In genomic region chr4:82382756-82383155, GRCh38 we compare ENCODE assay signal across 23 cellular contexts. TPM values are rescaled to one million over a fixed set of nuclear protein-coding genes. Genes with fewer than 3 reads are reported as not detected.
A peak's percentile ranks its signal among the peaks of the same experiment; 100 is the strongest.
DNase-seq lines count a peak whose midpoint lies in the region; ATAC-seq, FAIRE-seq and TF ChIP-seq lines count a peak whose summit lies in the region.
"Had no signal": no experiment of that assay in that cellular context is flagged by ENCODE, and none has a peak within 500 bp of the region (broad histone marks: within the 10 kb centered on the region; RNA-seq: fewer than 3 reads in every experiment).

No MANE protein-coding gene starts in this region.

- intact Hi-C loops in right cardiac atrium (cut with DNase I) = no loop called here
- intact Hi-C loops in K562 (cut with micrococcal nuclease) = no loop called here

- H3K27ac Mint-ChIP-seq in stimulated activated naive B cell treated with anti-CD40 and anti-IgM and Interleukin-4, amounts not matched to agents 10 μg/mL and 1 μg/mL and 100 μg/mL, for 72 hours = peak overlapping the region; percentile 21
- H3K27ac Mint-ChIP-seq: CD4-positive, alpha-beta T cell; HFFc6 had no signal

- H2AFZ ChIP-seq in K562 (ENCODE audit: low read depth, low read length) (no peak overlapping the region), keratinocyte (ENCODE audit: control insufficient read depth, low read length) (no peak overlapping the region)

- 55% methylated on average over 2 of the region's 2 CpGs for WGBS in right cardiac atrium
- WGBS in K562 (ENCODE audit: insufficient coverage, low coverage, missing lambda C conversion rate) = 32% methylated on average over 2 of the region's 2 CpGs

- no peak for ATAC-seq in right cardiac atrium
- ATAC-seq in K562 = no peak
- peak; percentile 46 to 51 for ATAC-seq in stimulated activated naive B cell treated with anti-CD40 and anti-IgM and Interleukin-4, amounts not matched to agents 10 μg/mL and 1 μg/mL and 100 μg/mL, for 72 hours (replicated peaks)
- no peak for ATAC-seq in GM18861 (IDR thresholded peaks at IDR 0.05; ENCODE audit: unreplicated experiment)
- ATAC-seq: HCT116 had no signal

- H3K36me3 ChIP-seq in right atrium auricular region (no peaks in the 10 kb centered on the region), K562 (ENCODE audit: control insufficient read depth, insufficient read depth, low read length) (no peaks in the 10 kb centered on the region), keratinocyte (ENCODE audit: control insufficient read depth in 2 of 2, extremely low read depth in 1 of 2, insufficient read depth in 2 of 2, low read length in 2 of 2) (no peaks in the 10 kb centered on the region), SJCRH30 (no peaks in the 10 kb centered on the region)

- H3K9me3 ChIP-seq in right cardiac atrium (ENCODE audit: control insufficient read depth, low read length) (no peaks in the 10 kb centered on the region), right atrium auricular region (no peaks in the 10 kb centered on the region), K562 (replicated peaks; ENCODE audit: control insufficient read depth, insufficient read depth, low read depth, low read length) (no peaks in the 10 kb centered on the region), keratinocyte (ENCODE audit: control insufficient read depth, low read depth, low read length) (no peaks in the 10 kb centered on the region), SJCRH30 (replicated peaks) (peaks cover 11% of the 10 kb centered on the region)
- H3K9me3 ChIP-seq: Caco-2 had no signal

- no peaks in the 10 kb centered on the region for H4K20me1 ChIP-seq in K562 (replicated peaks; ENCODE audit: control insufficient read depth, insufficient read depth, low read length)
- H4K20me1 ChIP-seq in keratinocyte (ENCODE audit: control insufficient read depth, extremely low read depth, insufficient read depth, low read length) = no peaks in the 10 kb centered on the region

- TF ChIP-seq EP300 in K562 (IDR thresholded peaks at IDR 0.05; ENCODE audit: low read length) = no peak

- no TSS peak for BruUV-seq in K562 (replicated peaks; lab: Mats Ljungman, UMichigan)

- no peaks in the 10 kb centered on the region for H3K27me3 ChIP-seq in right cardiac atrium (ENCODE audit: control insufficient read depth, insufficient read depth)
- no peaks in the 10 kb centered on the region for H3K27me3 ChIP-seq in right atrium auricular region
- no peaks in the 10 kb centered on the region for H3K27me3 ChIP-seq in K562 (ENCODE audit: control insufficient read depth in 2 of 2, insufficient read depth in 2 of 2, low read length in 2 of 2)
- no peaks in the 10 kb centered on the region for H3K27me3 ChIP-seq in keratinocyte (ENCODE audit: control insufficient read depth, extremely low read depth, insufficient read depth, low read length)
- H3K27me3 ChIP-seq in SJCRH30 = no peaks in the 10 kb centered on the region; the same call in 1 of the 2 replicates

- CTCF ChIA-PET in K562 (lab: Yijun Ruan, JAX; ENCODE audit: low intra/inter-chr PET ratio) = no interaction called here

- TF ChIP-seq CTCF in right atrium auricular region (IDR thresholded peaks at IDR 0.05) (no peak), K562 (IDR thresholded peaks at IDR 0.05 in 2 of 3, conservative IDR thresholded peaks at IDR 0.05 in 1 of 3; ENCODE audit: insufficient read depth in 2 of 3, low read depth in 1 of 3, low read length in 3 of 3) (no peak), keratinocyte (optimal IDR thresholded peaks at IDR 0.05 in 1 of 3, IDR thresholded peaks at IDR 0.05 in 1 of 3, conservative IDR thresholded peaks at IDR 0.05 in 1 of 3; ENCODE audit: extremely low read depth in 1 of 3, insufficient read depth in 2 of 3, low read length in 3 of 3) (no peak)

- H3K79me2 ChIP-seq in K562 (ENCODE audit: control insufficient read depth, insufficient read depth, low read length) (no peaks in the 10 kb centered on the region), keratinocyte (ENCODE audit: control insufficient read depth, insufficient read depth, low read length) (no peaks in the 10 kb centered on the region)

- H3K4me3 Mint-ChIP-seq in stimulated activated naive B cell treated with anti-CD40 and anti-IgM and Interleukin-4, amounts not matched to agents 10 μg/mL and 1 μg/mL and 100 μg/mL, for 72 hours = no peak overlapping the region
- H3K4me3 Mint-ChIP-seq: CD4-positive, alpha-beta T cell; HFFc6 had no signal

- in situ Hi-C loops in K562 (cut with MboI) = no loop called here

- H3K9me3 Mint-ChIP-seq in stimulated activated naive B cell treated with anti-CD40 and anti-IgM and Interleukin-4, amounts not matched to agents 10 μg/mL and 1 μg/mL and 100 μg/mL, for 72 hours = peaks cover 6 to 9% of the 10 kb centered on the region in 2 donors
- H3K9me3 Mint-ChIP-seq: CD4-positive, alpha-beta T cell; HFFc6 had no signal

- no peaks in the 10 kb centered on the region for H3K9me1 ChIP-seq in K562 (ENCODE audit: control insufficient read depth, insufficient read depth, low read length)
- H3K9me1 ChIP-seq in keratinocyte (ENCODE audit: control insufficient read depth, extremely low read depth, insufficient read depth, low read length) = no peaks in the 10 kb centered on the region

- H3K9ac ChIP-seq in K562 (ENCODE audit: insufficient read depth in 1 of 2, low read depth in 2 of 2, low read length in 2 of 2) (no peak overlapping the region), keratinocyte (ENCODE audit: control insufficient read depth, extremely low read depth, insufficient read depth, low read length) (no peak overlapping the region)

- H3K36me3 Mint-ChIP-seq in stimulated activated naive B cell treated with anti-CD40 and anti-IgM and Interleukin-4, amounts not matched to agents 10 μg/mL and 1 μg/mL and 100 μg/mL, for 72 hours = peaks cover 21 to 33% of the 10 kb centered on the region in 2 donors

- H3K4me1 ChIP-seq in right cardiac atrium (ENCODE audit: control insufficient read depth, insufficient read depth, low read length) (peaks cover 6% of the 10 kb centered on the region), right atrium auricular region (peaks cover 0 to 20% of the 10 kb centered on the region in 2 donors), K562 (replicated peaks in 1 of 2; ENCODE audit: control insufficient read depth in 2 of 2, insufficient read depth in 2 of 2, low read length in 2 of 2) (peaks cover 0 to 5% of the 10 kb centered on the region in 2 experiments; a peak in 2 of 5 replicates), keratinocyte (ENCODE audit: control insufficient read depth, extremely low read depth, insufficient read depth, low read length) (peaks cover 12% of the 10 kb centered on the region), SJCRH30 (no peaks in the 10 kb centered on the region)
- H3K4me1 ChIP-seq: Caco-2 had no signal

- DNase-seq in right cardiac atrium (no peak), right atrium auricular region (ENCODE audit: low spot score) (no peak), K562 (ENCODE audit: extremely low read depth in 1 of 4, low spot score in 3 of 4) (no peak), keratinocyte (ENCODE audit: low read depth, low spot score) (no peak), SJCRH30 (no peak), NCI-H446 treated with DMSO at 0.1 percent for 48 hours (lab: John Stamatoyannopoulos, UW) (no peak)
- DNase-seq in stimulated activated naive B cell treated with anti-CD40 and anti-IgM and Interleukin-4, amounts not matched to agents 10 μg/mL and 1 μg/mL and 100 μg/mL, for 72 hours = no peak
- DNase-seq: ACHN; Caco-2; CD4-positive, alpha-beta T cell; GOT3; H7; HFFc6; IMR-90 had no signal

- TF ChIP-seq POLR2A in K562 (conservative IDR thresholded peaks at IDR 0.05) = no peak

- H3K27ac ChIP-seq in right cardiac atrium (ENCODE audit: low read length) (peak overlapping the region; percentile 42), right atrium auricular region (peak overlapping the region in 1 of 2 donors; percentile 63), K562 (ENCODE audit: extremely low read depth, low read depth, low read length) (no peak overlapping the region), keratinocyte (ENCODE audit: control insufficient read depth, insufficient read depth, low read length) (no peak overlapping the region), SJCRH30 (no peak overlapping the region)
- H3K27ac ChIP-seq: C4-2B had no signal

- POLR2A ChIA-PET in K562 (lab: Yijun Ruan, JAX) = interaction anchor here (1.7 kb wide), 1 partner anchor 9 kb away, joined by 8 read pairs; the partner anchor contains the start of gene HNRNPD

- no peak for TF ChIP-seq RAD21 in K562 (CRISPR knock-in tag; conservative IDR thresholded peaks at IDR 0.05 in 1 of 2, IDR thresholded peaks at IDR 0.05 in 1 of 2)

- H3K4me3 ChIP-seq in right cardiac atrium (ENCODE audit: low read length) = no peak overlapping the region
- H3K4me3 ChIP-seq in right atrium auricular region = no peak overlapping the region
- H3K4me3 ChIP-seq in K562 = no peak overlapping the region
- H3K4me3 ChIP-seq in keratinocyte (ENCODE audit: control insufficient read depth in 2 of 3, extremely low read depth in 1 of 3, insufficient read depth in 2 of 3, low read depth in 1 of 3, low read length in 3 of 3) = no peak overlapping the region
- no peak overlapping the region for H3K4me3 ChIP-seq in SJCRH30

- H3K4me1 Mint-ChIP-seq in stimulated activated naive B cell treated with anti-CD40 and anti-IgM and Interleukin-4, amounts not matched to agents 10 μg/mL and 1 μg/mL and 100 μg/mL, for 72 hours = peaks cover 9 to 16% of the 10 kb centered on the region in 2 donors

- H3K4me2 ChIP-seq in K562 (ENCODE audit: insufficient read depth, low read length) (no peak overlapping the region), keratinocyte (ENCODE audit: control insufficient read depth, extremely low read depth, insufficient read depth, low read depth, low read length) (no peak overlapping the region)

- FAIRE-seq in K562 (lab: Jason Lieb, UNC) (no peak), keratinocyte (lab: Jason Lieb, UNC) (peak; percentile 55)
- FAIRE-seq: A204.1, D721Med, G401.6, GM12891, GM18507, HTR-8/SVneo had no signal

- no peaks in the 10 kb centered on the region for H3K27me3 Mint-ChIP-seq in stimulated activated naive B cell treated with anti-CD40 and anti-IgM and Interleukin-4, amounts not matched to agents 10 μg/mL and 1 μg/mL and 100 μg/mL, for 72 hours
- H3K27me3 Mint-ChIP-seq: CD4-positive, alpha-beta T cell had no signal

- dilution Hi-C loops in keratinocyte (cut with MboI; ENCODE audit: extremely low pct_ligation_motif_present, low sequenced_read_pairs) = no loop called here

RNA-seq across cellular contexts. Expression of gene HNRNPD, which starts 9.0 kb away (rescaled TPM):
- total RNA-seq in right cardiac atrium (100 to 1,000 TPM; 128 to 141 (median 135) TPM), right atrium auricular region (10 to 100 TPM; 45.7 to 48.7 TPM), K562 (2014; rRNA removed) (157 and 160 TPM in 2 replicates), K562 (2014; rRNA removed; fragmentation: Illumina TruSeq; extraction: Trizol) (98.8 and 120 TPM in 2 replicates), K562 (2015; rRNA removed; fragmentation: Illumina TruSeq; extraction: Trizol) (135 and 147 TPM in 2 replicates), K562 (2021) (346 and 422 TPM in 2 replicates)
- polyA plus RNA-seq in right cardiac atrium (141 TPM), K562 (2011; rRNA removed) (92.4 and 129 TPM in 2 replicates), K562 (2014; fragmentation: Illumina TruSeq; extraction: Trizol) (851 and 955 TPM in 2 replicates), K562 (2014; fragmentation: Nextera tagmentation; extraction: Ambion mirVana) (100 to 1,000 TPM; 152 to 187 TPM), K562 (2014; rRNA removed) (307 and 442 TPM in 2 replicates), keratinocyte (30.3 to 91.3 TPM (median 68.1 TPM) in 3 replicates)
- total RNA-seq in K562 (2011; cell fraction: chromatin; rRNA removed; ENCODE audit: low replicate concordance) = 121 and 345 TPM in 2 replicates
- total RNA-seq in K562 (2011; cell fraction: nucleolus; rRNA removed) = 98.2 and 123 TPM in 2 replicates
- 163 and 222 TPM in 2 replicates for total RNA-seq in K562 (2011; cell fraction: nucleoplasm; rRNA removed)
- 36.9 and 58.0 TPM in 2 replicates for polyA plus RNA-seq in K562 (2011; cell fraction: cytosol; rRNA removed)
- 162 and 252 TPM in 2 replicates for polyA plus RNA-seq in K562 (2011; cell fraction: nucleus; rRNA removed)
- polyA plus RNA-seq in K562 (2012) = 291 and 588 TPM in 2 replicates
- 51.2 and 75.0 TPM in 2 replicates for polyA minus RNA-seq in K562 (2011; rRNA and poly(A)+ RNA removed)
- 73.1 and 75.2 TPM in 2 replicates for polyA minus RNA-seq in K562 (2011; cell fraction: cytosol; rRNA and poly(A)+ RNA removed)
- 54.7 and 85.6 TPM in 2 replicates for polyA minus RNA-seq in K562 (2011; cell fraction: nucleus; rRNA and poly(A)+ RNA removed)
- polyA plus RNA-seq in keratinocyte (2011; ENCODE audit: low read depth) = 102 TPM
- polyA plus RNA-seq in keratinocyte (2011; cell fraction: cytosol; rRNA removed) = 44.4 and 54.8 TPM in 2 replicates
- 163 and 219 TPM in 2 replicates for polyA plus RNA-seq in keratinocyte (2011; cell fraction: nucleus; rRNA removed)
- polyA plus RNA-seq in keratinocyte (2012; ENCODE audit: low replicate concordance) = 69.2 and 222 TPM in 2 replicates
- polyA minus RNA-seq in keratinocyte = 6.6 to 26.6 TPM (median 12.0 TPM) in 3 replicates
- polyA minus RNA-seq in keratinocyte (2011; cell fraction: cytosol; rRNA and poly(A)+ RNA removed) = 16.7 TPM
- 17.4 and 32.5 TPM in 2 replicates for polyA minus RNA-seq in keratinocyte (2011; cell fraction: nucleus; rRNA and poly(A)+ RNA removed)
- total RNA-seq in SJCRH30 (2014; rRNA removed; shearing (Covaris generic)) = 188 and 200 TPM in 2 replicates

RNA-seq across cellular contexts. Expression of gene HNRNPDL, which starts 47.5 kb away (rescaled TPM):
- total RNA-seq in right cardiac atrium (100 to 1,000 TPM in 3 of 4 donors, 10 to 100 TPM in 1; 89.5 to 185 (median 138) TPM), right atrium auricular region (10 to 100 TPM; 81.2 to 85.4 TPM), K562 (2014; rRNA removed) (278 and 351 TPM in 2 replicates), K562 (2014; rRNA removed; fragmentation: Illumina TruSeq; extraction: Trizol) (389 and 475 TPM in 2 replicates), K562 (2015; rRNA removed; fragmentation: Illumina TruSeq; extraction: Trizol) (472 and 503 TPM in 2 replicates), K562 (2021) (296 and 315 TPM in 2 replicates)
- polyA plus RNA-seq in right cardiac atrium (181 TPM), K562 (2011; rRNA removed) (185 and 257 TPM in 2 replicates), K562 (2014; fragmentation: Illumina TruSeq; extraction: Trizol) (392 and 393 TPM in 2 replicates), K562 (2014; fragmentation: Nextera tagmentation; extraction: Ambion mirVana) (100 to 1,000 TPM; 243 to 299 TPM), K562 (2014; rRNA removed) (555 and 652 TPM in 2 replicates), keratinocyte (119 to 292 TPM (median 229 TPM) in 3 replicates)
- total RNA-seq in K562 (2011; cell fraction: chromatin; rRNA removed; ENCODE audit: low replicate concordance) = 92.3 and 355 TPM in 2 replicates
- total RNA-seq in K562 (2011; cell fraction: nucleolus; rRNA removed) = 64.7 and 75.9 TPM in 2 replicates
- 136 and 154 TPM in 2 replicates for total RNA-seq in K562 (2011; cell fraction: nucleoplasm; rRNA removed)
- polyA plus RNA-seq in K562 (2011; cell fraction: cytosol; rRNA removed) = 53.9 and 124 TPM in 2 replicates
- polyA plus RNA-seq in K562 (2011; cell fraction: nucleus; rRNA removed) = 287 and 487 TPM in 2 replicates
- polyA plus RNA-seq in K562 (2012) = 144 and 421 TPM in 2 replicates
- 151 and 158 TPM in 2 replicates for polyA minus RNA-seq in K562 (2011; rRNA and poly(A)+ RNA removed)
- polyA minus RNA-seq in K562 (2011; cell fraction: cytosol; rRNA and poly(A)+ RNA removed) = 67.0 and 67.9 TPM in 2 replicates
- polyA minus RNA-seq in K562 (2011; cell fraction: nucleus; rRNA and poly(A)+ RNA removed) = 82.9 and 155 TPM in 2 replicates
- 325 TPM for polyA plus RNA-seq in keratinocyte (2011; ENCODE audit: low read depth)
- polyA plus RNA-seq in keratinocyte (2011; cell fraction: cytosol; rRNA removed) = 125 and 139 TPM in 2 replicates
- polyA plus RNA-seq in keratinocyte (2011; cell fraction: nucleus; rRNA removed) = 208 and 363 TPM in 2 replicates
- 180 and 231 TPM in 2 replicates for polyA plus RNA-seq in keratinocyte (2012; ENCODE audit: low replicate concordance)
- 11.2 to 64.9 TPM (median 13.7 TPM) in 3 replicates for polyA minus RNA-seq in keratinocyte
- polyA minus RNA-seq in keratinocyte (2011; cell fraction: cytosol; rRNA and poly(A)+ RNA removed) = 49.1 TPM
- 25.3 and 42.9 TPM in 2 replicates for polyA minus RNA-seq in keratinocyte (2011; cell fraction: nucleus; rRNA and poly(A)+ RNA removed)
- 384 and 414 TPM in 2 replicates for total RNA-seq in SJCRH30 (2014; rRNA removed; shearing (Covaris generic))

RNA-seq across cellular contexts. Expression of gene ENOPH1, which starts 47.6 kb away (rescaled TPM):
- total RNA-seq in right cardiac atrium = 10 to 100 TPM; 15.1 to 16.5 (median 15.7) TPM
- polyA plus RNA-seq in right cardiac atrium = 20.1 TPM
- 10 to 100 TPM; 15.0 to 16.6 TPM for total RNA-seq in right atrium auricular region
- total RNA-seq in K562 (2011; cell fraction: chromatin; rRNA removed; ENCODE audit: low replicate concordance) = 7.4 and 14.2 TPM in 2 replicates
- 5.5 and 6.1 TPM in 2 replicates for total RNA-seq in K562 (2011; cell fraction: nucleolus; rRNA removed)
- 7.6 and 14.4 TPM in 2 replicates for total RNA-seq in K562 (2011; cell fraction: nucleoplasm; rRNA removed)
- total RNA-seq in K562 (2014; rRNA removed) = 44.2 and 52.5 TPM in 2 replicates
- 70.4 and 71.4 TPM in 2 replicates for total RNA-seq in K562 (2014; rRNA removed; fragmentation: Illumina TruSeq; extraction: Trizol)
- total RNA-seq in K562 (2015; rRNA removed; fragmentation: Illumina TruSeq; extraction: Trizol) = 53.7 and 57.1 TPM in 2 replicates
- 51.0 and 51.4 TPM in 2 replicates for total RNA-seq in K562 (2021)
- 21.0 and 29.8 TPM in 2 replicates for polyA plus RNA-seq in K562 (2011; rRNA removed)
- 13.2 and 15.4 TPM in 2 replicates for polyA plus RNA-seq in K562 (2011; cell fraction: cytosol; rRNA removed)
- polyA plus RNA-seq in K562 (2011; cell fraction: nucleus; rRNA removed) = 6.5 and 7.1 TPM in 2 replicates
- 38.2 and 48.5 TPM in 2 replicates for polyA plus RNA-seq in K562 (2012)
- 59.8 and 66.5 TPM in 2 replicates for polyA plus RNA-seq in K562 (2014; fragmentation: Illumina TruSeq; extraction: Trizol)
- polyA plus RNA-seq in K562 (2014; fragmentation: Nextera tagmentation; extraction: Ambion mirVana) = 10 to 100 TPM; 33.6 to 38.2 TPM
- polyA plus RNA-seq in K562 (2014; rRNA removed) = 48.9 and 58.7 TPM in 2 replicates
- polyA minus RNA-seq in K562 (2011; rRNA and poly(A)+ RNA removed) = 24.2 and 24.4 TPM in 2 replicates
- polyA minus RNA-seq in K562 (2011; cell fraction: cytosol; rRNA and poly(A)+ RNA removed) = 9.9 and 10.2 TPM in 2 replicates
- 5.3 and 5.9 TPM in 2 replicates for polyA minus RNA-seq in K562 (2011; cell fraction: nucleus; rRNA and poly(A)+ RNA removed)
- 17.6 to 29.4 TPM (median 20.9 TPM) in 3 replicates for polyA plus RNA-seq in keratinocyte
- polyA plus RNA-seq in keratinocyte (2011; ENCODE audit: low read depth) = 39.8 TPM
- 24.4 and 33.4 TPM in 2 replicates for polyA plus RNA-seq in keratinocyte (2011; cell fraction: cytosol; rRNA removed)
- polyA plus RNA-seq in keratinocyte (2011; cell fraction: nucleus; rRNA removed) = 16.4 and 17.7 TPM in 2 replicates
- polyA plus RNA-seq in keratinocyte (2012; ENCODE audit: low replicate concordance) = 38.0 and 42.4 TPM in 2 replicates
- polyA minus RNA-seq in keratinocyte = 8.7 to 16.8 TPM (median 9.3 TPM) in 3 replicates
- polyA minus RNA-seq in keratinocyte (2011; cell fraction: cytosol; rRNA and poly(A)+ RNA removed) = 12.3 TPM
- polyA minus RNA-seq in keratinocyte (2011; cell fraction: nucleus; rRNA and poly(A)+ RNA removed) = 4.0 and 9.9 TPM in 2 replicates
- total RNA-seq in SJCRH30 (2014; rRNA removed; shearing (Covaris generic)) = 98.9 and 107 TPM in 2 replicates

Comparison
In these comparisons a context has a peak if more than half of its experiments do, and no peak if none do; other contexts are left out.
1. ATAC-seq: peak in stimulated activated naive B cell treated with anti-CD40 and anti-IgM and Interleukin-4, amounts not matched to agents 10 μg/mL and 1 μg/mL and 100 μg/mL, for 72 hours (2 of 2); none in right cardiac atrium (0 of 2), K562 (single experiment) and GM18861 (single experiment).